Comparison of ENCODE assay signal across 8 cellular contexts in the genomic region with DNA sequence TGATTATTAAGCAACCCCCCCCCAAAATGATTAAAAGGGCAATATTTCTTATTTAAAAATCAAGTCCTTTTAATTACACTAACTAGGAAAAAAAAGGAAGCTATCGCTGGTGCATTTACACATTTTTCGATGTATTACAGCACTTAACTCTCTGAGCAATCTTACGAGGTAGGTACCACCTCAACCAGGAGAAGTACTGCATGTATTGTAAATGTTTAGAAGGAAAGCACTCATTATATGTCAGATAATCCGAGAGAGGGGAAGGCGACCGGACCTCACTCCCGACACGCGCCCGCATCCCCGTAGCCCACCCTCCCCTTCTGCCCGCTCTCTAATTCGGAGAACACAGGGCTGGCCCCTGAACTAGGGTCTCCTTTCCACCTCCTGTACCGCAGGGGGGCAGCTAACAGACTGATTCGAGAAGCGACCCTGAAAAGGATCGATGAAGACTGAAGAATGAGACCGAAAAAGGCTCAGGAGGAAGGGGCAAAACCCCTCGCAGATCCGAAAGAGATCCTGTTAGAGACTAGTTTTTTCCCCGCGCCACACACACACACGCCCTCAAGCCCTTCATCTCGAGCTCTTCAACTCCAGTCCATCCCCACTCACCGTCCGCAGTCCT. TPM values are rescaled to one million over a fixed set of nuclear protein-coding genes. Genes with fewer than 3 reads are reported as not detected.
A peak's percentile ranks its signal among the peaks of the same experiment; 100 is the strongest.
DNase-seq lines count a peak whose midpoint lies in the region; ATAC-seq and TF ChIP-seq lines count a peak whose summit lies in the region.

No MANE protein-coding gene starts in this region.

- H3K4me3 Mint-ChIP-seq in activated T-helper 17 cell treated with anti-CD3 and anti-CD28 coated beads, Interleukin-2, amount 50 U/mL, for 72 hours, result peak overlapping the region; percentile 89
- peak overlapping the region; percentile 95 to 100 (median 98) for H3K4me3 Mint-ChIP-seq in immature natural killer cell

- peaks cover 77% of the 10 kb centered on the region for H3K36me3 Mint-ChIP-seq in activated T-helper 17 cell treated with anti-CD3 and anti-CD28 coated beads, Interleukin-2, amount 50 U/mL, for 72 hours (ENCODE audit: low read depth)
- peaks cover 17 to 24% (median 17%) of the 10 kb centered on the region in 3 donors for H3K36me3 Mint-ChIP-seq in immature natural killer cell

- peaks cover 36% of the 10 kb centered on the region for H3K4me1 Mint-ChIP-seq in activated T-helper 17 cell treated with anti-CD3 and anti-CD28 coated beads, Interleukin-2, amount 50 U/mL, for 72 hours
- H3K4me1 Mint-ChIP-seq in immature natural killer cell, result peaks cover 37 to 66% of the 10 kb centered on the region in 2 donors

- H3K27me3 ChIP-seq in thyroid gland, result no peaks in the 10 kb centered on the region

- H3K36me3 ChIP-seq in thyroid gland, result peaks cover 0 to 8% of the 10 kb centered on the region in 2 donors

- H3K4me1 ChIP-seq in thyroid gland, result peaks cover 19 to 22% of the 10 kb centered on the region in 2 donors

- no peaks in the 10 kb centered on the region for H3K9me3 Mint-ChIP-seq in activated T-helper 17 cell treated with anti-CD3 and anti-CD28 coated beads, Interleukin-2, amount 50 U/mL, for 72 hours
- H3K9me3 Mint-ChIP-seq in immature natural killer cell, result no peaks in the 10 kb centered on the region

- WGBS in thyroid gland, 2 donors, result 0% methylated on average over 26 of the region's 26 CpGs

- intact Hi-C loops in thyroid gland (cut with DNase I), result no loop called here

- peak; percentile 1 for ATAC-seq in HG02943 (IDR thresholded peaks at IDR 0.05; ENCODE audit: low read depth, unreplicated experiment)
- peak; percentile 5 for ATAC-seq in activated T-helper 17 cell treated with anti-CD3 and anti-CD28 coated beads, Interleukin-2, amount 50 U/mL, for 72 hours (replicated peaks)

- peak overlapping the region; percentile 96 for H3K27ac Mint-ChIP-seq in activated T-helper 17 cell treated with anti-CD3 and anti-CD28 coated beads, Interleukin-2, amount 50 U/mL, for 72 hours
- H3K27ac Mint-ChIP-seq in immature natural killer cell, result peak overlapping the region; percentile 90 to 100 (median 96)

- DNase-seq in NCI-H748 treated with DMSO at 0.1 percent for 48 hours (lab: John Stamatoyannopoulos, UW) (peak; percentile 54), NCI-H748 (lab: John Stamatoyannopoulos, UW; ENCODE audit: unreplicated experiment) (no peak), immature natural killer cell (no peak), thyroid gland (no peak), NCI-H1092 (lab: John Stamatoyannopoulos, UW) (no peak), NCI-H2196 treated with DMSO at 0.1 percent for 48 hours (lab: John Stamatoyannopoulos, UW; ENCODE audit: unreplicated experiment) (no peak)

- H3K27me3 Mint-ChIP-seq in activated T-helper 17 cell treated with anti-CD3 and anti-CD28 coated beads, Interleukin-2, amount 50 U/mL, for 72 hours, result no peaks in the 10 kb centered on the region
- peaks cover 7 to 12% (median 12%) of the 10 kb centered on the region in 3 donors for H3K27me3 Mint-ChIP-seq in immature natural killer cell (ENCODE audit: low read depth in 3 of 3)

- H3K4me3 ChIP-seq in thyroid gland (replicated peaks in 1 of 3), result peak overlapping the region; percentile 64 to 100 (median 75)

- H3K9me3 ChIP-seq in thyroid gland, result no peaks in the 10 kb centered on the region

- H3K27ac ChIP-seq in thyroid gland, result peak overlapping the region in 2 of 3 donors; percentile 88 to 95

- no peak for TF ChIP-seq CTCF in thyroid gland (IDR thresholded peaks at IDR 0.05)

- no peak for TF ChIP-seq POLR2A in thyroid gland (IDR thresholded peaks at IDR 0.05)

RNA-seq across cellular contexts. Expression of a gene that starts 0.3 kb away (rescaled TPM):
- total RNA-seq in activated T-helper 17 cell treated with anti-CD3 and anti-CD28 coated beads, Interleukin-2, amount 50 U/mL, for 72 hours, result 10 to 100 TPM; 13.9 to 21.7 TPM
- 1 to 10 TPM; 4.1 to 6.7 (median 4.5) TPM for polyA plus RNA-seq in immature natural killer cell
- total RNA-seq in thyroid gland, result 10 to 100 TPM; 10.0 to 11.9 (median 10.8) TPM

RNA-seq across cellular contexts. Expression of a gene that starts 0.4 kb away (rescaled TPM):
- total RNA-seq in activated T-helper 17 cell treated with anti-CD3 and anti-CD28 coated beads, Interleukin-2, amount 50 U/mL, for 72 hours, result 10 to 100 TPM; 19.7 to 31.2 TPM
- 10 to 100 TPM in 1 of 3 donors, 1 to 10 TPM in 2; 5.8 to 14.8 (median 7.7) TPM for polyA plus RNA-seq in immature natural killer cell
- 10 to 100 TPM; 11.9 to 15.7 (median 14.7) TPM for total RNA-seq in thyroid gland
